2 cellular contexts compared by ENCODE assay signal in genomic region chr2:119596638-119597037, GRCh38.
TF ChIP-seq lines count a peak whose summit lies in the region.

No MANE protein-coding gene starts in this region.

TF ChIP-seq in SK-N-SH, 30 proteins besides CTCF, POLR2A, EP300 and RAD21 (continued from another document):
- no peak for TF ChIP-seq USF2 (IDR thresholded peaks at IDR 0.05; ENCODE audit: borderline replicate concordance, low read depth, low read length)
- TF ChIP-seq FOXJ3 (CRISPR knock-in tag; IDR thresholded peaks at IDR 0.05): no peak

TF ChIP-seq in SK-N-SH treated with all-trans-retinoic acid at 6 μM for 48 hours, 23 proteins besides CTCF, POLR2A, EP300 and RAD21 (continued from another document):
- TF ChIP-seq ZFP3 (CRISPR knock-in tag; IDR thresholded peaks at IDR 0.05) (no peak), ARNTL (CRISPR knock-in tag; IDR thresholded peaks at IDR 0.05; ENCODE audit: borderline replicate concordance, low read depth) (no peak)
